In genomic region chr4:141307241-141307689, GRCh38 we compare ENCODE assay signal across 8 cellular contexts.
DNase-seq lines count a peak whose midpoint lies in the region; ATAC-seq and TF ChIP-seq lines count a peak whose summit lies in the region.

No MANE protein-coding gene starts in this region.

- H2AFZ ChIP-seq in HCT116 (ENCODE audit: low read depth, low read length, poor library complexity, severe bottlenecking), result no peak overlapping the region

- H3K36me3 ChIP-seq in HCT116 (ENCODE audit: control insufficient read depth in 1 of 2, insufficient read depth in 2 of 2, low read length in 2 of 2) (no peaks in the 10 kb centered on the region), MG63 (no peaks in the 10 kb centered on the region), adipocyte (ENCODE audit: control insufficient read depth, insufficient read depth, low read length, severe bottlenecking) (no peaks in the 10 kb centered on the region), right atrium auricular region (no peaks in the 10 kb centered on the region)

- RAD21 ChIA-PET in HCT116 (lab: Charles Lee; ENCODE audit: low non-redundant PET in 1 of 2, low total read pairs in 2 of 2, uncharacterized antibody in 2 of 2, unreplicated experiment in 2 of 2), result interaction anchor here in 1 of 2 experiments (0.6 kb wide), 1 partner anchor 813 kb away, joined by 3 read pairs; no protein-coding TSS in a partner anchor

- intact Hi-C loops in HCT116 (cut with micrococcal nuclease), result loop anchor here (2.0 to 5.0 kb wide), 3 partner anchors 405 to 1780 kb away; partner anchors contain the start of gene INPP4B

- no peak overlapping the region for H3K4me2 ChIP-seq in HCT116 (ENCODE audit: low read length)

- CTCF ChIA-PET in HCT116 (lab: Charles Lee), result interaction anchor here (1.0 kb wide), 1 partner anchor 8 kb away, joined by 5 read pairs; no protein-coding TSS in a partner anchor

- no peaks in the 10 kb centered on the region for H3K9me2 ChIP-seq in HCT116 (ENCODE audit: insufficient read depth)

- H3K27ac ChIP-seq in HCT116 (ENCODE audit: low read depth, low read length) (no peak overlapping the region), right atrium auricular region (no peak overlapping the region)

- POLR2A ChIA-PET in HCT116 (lab: Charles Lee), result no interaction called here

- no peaks in the 10 kb centered on the region for H3K27me3 ChIP-seq in HCT116 (ENCODE audit: insufficient read depth, low read length)
- H3K27me3 ChIP-seq in MG63, result no peaks in the 10 kb centered on the region
- H3K27me3 ChIP-seq in adipocyte (replicated peaks; ENCODE audit: control insufficient read depth, insufficient read depth, low read length), result no peaks in the 10 kb centered on the region
- no peaks in the 10 kb centered on the region for H3K27me3 ChIP-seq in right atrium auricular region

- ATAC-seq in HCT116, result peak; percentile 99

- TF ChIP-seq POLR2A in HCT116 (IDR thresholded peaks at IDR 0.05; ENCODE audit: borderline replicate concordance, extremely low read depth, insufficient read depth, insufficient read length), result no peak

- peak; percentile 84 for TF ChIP-seq RAD21 in HCT116 (IDR thresholded peaks at IDR 0.05; ENCODE audit: low read depth)

- no peaks in the 10 kb centered on the region for H3K4me1 ChIP-seq in HCT116 (ENCODE audit: control insufficient read depth in 1 of 2, insufficient read depth in 2 of 2, low read length in 2 of 2)
- H3K4me1 ChIP-seq in adipocyte (ENCODE audit: control insufficient read depth, insufficient read depth, low read length), result peaks cover 4% of the 10 kb centered on the region
- H3K4me1 ChIP-seq in right atrium auricular region, result no peaks in the 10 kb centered on the region

- H3K79me2 ChIP-seq in HCT116 (ENCODE audit: insufficient read depth, low read length), result no peaks in the 10 kb centered on the region

- H3K4me3 ChIP-seq in HCT116 (replicated peaks in 1 of 2; ENCODE audit: low read depth in 1 of 2, low read length in 2 of 2), result no peak overlapping the region
- H3K4me3 ChIP-seq in MG63, result no peak overlapping the region
- H3K4me3 ChIP-seq in adipocyte (ENCODE audit: low read length), result no peak overlapping the region
- no peak overlapping the region for H3K4me3 ChIP-seq in right atrium auricular region
- H3K4me3 ChIP-seq in skeletal muscle cell (ENCODE audit: low read depth, low read length), result no peak overlapping the region

- peak; percentile 92 for TF ChIP-seq CTCF in GM12872 (IDR thresholded peaks at IDR 0.05; ENCODE audit: insufficient read depth, low read depth, low read length)
- TF ChIP-seq CTCF in HCT116 (IDR thresholded peaks at IDR 0.05 in 2 of 3, conservative IDR thresholded peaks at IDR 0.05 in 1 of 3; ENCODE audit: borderline replicate concordance in 1 of 3, insufficient read depth in 1 of 3, low read depth in 2 of 3, low read length in 2 of 3), result peak; percentile 52 to 67 (median 53); a peak in 5 of 6 replicates
- peak; percentile 41 to 76 for TF ChIP-seq CTCF in right atrium auricular region (IDR thresholded peaks at IDR 0.05)

- H3K9ac ChIP-seq in HCT116 (ENCODE audit: low read length) (no peak overlapping the region), adipocyte (ENCODE audit: low read length) (no peak overlapping the region)

- BruUV-seq in HCT116 (replicated peaks; lab: Mats Ljungman, UMichigan), result no TSS peak

- no peaks in the 10 kb centered on the region for H4K20me1 ChIP-seq in HCT116 (ENCODE audit: insufficient read depth)

- DNase-seq in HCT116 (ENCODE audit: low read depth, low spot score) (peak; percentile 45), MG63 (peak; percentile 17), T follicular helper cell (ENCODE audit: low read depth) (peak; percentile 25), adipocyte (ENCODE audit: low read depth) (peak; percentile 76), right atrium auricular region (ENCODE audit: low spot score) (peak; percentile 63), skeletal muscle cell (ENCODE audit: low read depth) (peak; percentile 36), GOT3 (lab: John Stamatoyannopoulos, UW) (no peak)

- no peaks in the 10 kb centered on the region for H3K9me3 ChIP-seq in HCT116 (ENCODE audit: control insufficient read depth in 1 of 2, insufficient read depth in 1 of 2, low read depth in 1 of 2, low read length in 2 of 2)
- H3K9me3 ChIP-seq in MG63, result no peaks in the 10 kb centered on the region
- H3K9me3 ChIP-seq in adipocyte (ENCODE audit: control insufficient read depth, low read length), result no peaks in the 10 kb centered on the region
- no peaks in the 10 kb centered on the region for H3K9me3 ChIP-seq in right atrium auricular region

TF ChIP-seq in HCT116, 20 proteins besides CTCF, POLR2A, EP300 and RAD21:
- TF ChIP-seq EGR1 (IDR thresholded peaks at IDR 0.05; ENCODE audit: low read depth) (no peak), JUND (IDR thresholded peaks at IDR 0.05) (no peak), CBX3 (IDR thresholded peaks at IDR 0.05; ENCODE audit: low read depth) (no peak), EZH2phosphoT487 (IDR thresholded peaks at IDR 0.05; ENCODE audit: borderline replicate concordance) (no peak), TCF7L2 (IDR thresholded peaks at IDR 0.05; ENCODE audit: borderline replicate concordance, extremely low read depth, insufficient read depth, insufficient read length) (no peak), FOSL1 (IDR thresholded peaks at IDR 0.05; ENCODE audit: low read depth) (no peak), MAX (IDR thresholded peaks at IDR 0.05) (no peak), ZFX (IDR thresholded peaks at IDR 0.05) (no peak), CEBPB (IDR thresholded peaks at IDR 0.05; ENCODE audit: low read depth) (no peak), YY1 (IDR thresholded peaks at IDR 0.05; ENCODE audit: extremely low read depth, insufficient replicate concordance, low read depth, low read length) (no peak)
